ENCODE assay signal across 20 cellular contexts in genomic region chr16:19997734-19998133, GRCh38.
"Had no signal": no experiment of that assay in that cellular context is flagged by ENCODE, and none has a peak within 500 bp of the region (broad histone marks: within the 10 kb centered on the region; RNA-seq: fewer than 3 reads in every experiment).

No MANE protein-coding gene starts in this region.

- H3K79me2 ChIP-seq: hepatocyte had no signal

- H2AFZ ChIP-seq: hepatocyte had no signal

- H3K27me3 ChIP-seq: hepatocyte, neutrophil, right atrium auricular region, thyroid gland had no signal

- FAIRE-seq: kidney, small intestine, urothelium cell line had no signal

- H3K4me3 ChIP-seq: dorsolateral prefrontal cortex, hepatocyte, mucosa of descending colon, right atrium auricular region, suprapubic skin, thyroid gland had no signal

- H3K4me2 ChIP-seq: hepatocyte had no signal

- H3K4me1 ChIP-seq: right atrium auricular region, suprapubic skin, thyroid gland had no signal

- H3K27ac ChIP-seq: dorsolateral prefrontal cortex, hepatocyte, neutrophil, right atrium auricular region, suprapubic skin, thyroid gland had no signal

- H3K36me3 ChIP-seq: neutrophil, right atrium auricular region, suprapubic skin, thyroid gland had no signal

- H3K9me3 ChIP-seq: mucosa of descending colon, neutrophil, suprapubic skin, thyroid gland had no signal

- DNase-seq: cortex of kidney; dorsolateral prefrontal cortex; effector CD8-positive, alpha-beta T cell; foreskin melanocyte; head of caudate nucleus; kidney; left cardiac atrium; mammary epithelial cell; mucosa of descending colon; naive thymus-derived CD8-positive, alpha-beta T cell; small intestine; stimulated activated CD4-positive, alpha-beta T cell treated with anti-CD3 and anti-CD28 coated beads, Interleukin-4, amount 100 ng/mL, for 1 hour; stimulated activated CD8-positive, alpha-beta memory T cell treated with anti-CD3 and anti-CD28 coated beads, Interleukin-4, amount 100 ng/mL, for 48 hours; stimulated activated naive CD8-positive, alpha-beta T cell treated with anti-CD3 and anti-CD28 coated beads, Interleukin-15, Interleukin-2, amounts not matched to agents 100 U/mL and 50 U/mL, for 24 hours; thyroid gland had no signal
